In genomic region chr20:38434770-38435554, GRCh38 we compare ENCODE assay signal across 8 cellular contexts. TPM values are rescaled to one million over a fixed set of nuclear protein-coding genes. Genes with fewer than 3 reads are reported as not detected.
DNase-seq lines count a peak whose midpoint lies in the region; ATAC-seq and TF ChIP-seq lines count a peak whose summit lies in the region.

SNHG17 (minus strand) TSS chr20:38435328.

- peak within 1 kb of the TSS; percentile 91 for H3K27ac Mint-ChIP-seq in activated CD4-positive, alpha-beta T cell treated with anti-CD3 and anti-CD28 coated beads, Interleukin-2, amount 10 ng/mL, durations not matched to agents 7 days and 5 days

- peak; percentile 76 for DNase-seq in AG04449 (ENCODE audit: low read depth, low spot score)
- DNase-seq in NCI-H526 treated with DMSO at 0.1 percent for 48 hours (lab: John Stamatoyannopoulos, UW) = peak; percentile 79
- DNase-seq in activated CD4-positive, alpha-beta T cell treated with anti-CD3 and anti-CD28 coated beads, Interleukin-2, amount 10 ng/mL, durations not matched to agents 7 days and 5 days = peak; percentile 90
- peak; percentile 10 for DNase-seq in cortex of kidney (lab: John Stamatoyannopoulos, UW)
- peak; percentile 90 for DNase-seq in left lobe of liver (ENCODE audit: low spot score)
- peak; percentile 91 for DNase-seq in stimulated activated CD4-positive, alpha-beta T cell treated with anti-CD3 and anti-CD28 coated beads, Interleukin-2, amount 100 ng/mL, for 24 hours

- no peaks in the 10 kb centered on the region for H3K9me3 Mint-ChIP-seq in activated CD4-positive, alpha-beta T cell treated with anti-CD3 and anti-CD28 coated beads, Interleukin-2, amount 10 ng/mL, durations not matched to agents 7 days and 5 days

- H3K4me1 Mint-ChIP-seq in activated CD4-positive, alpha-beta T cell treated with anti-CD3 and anti-CD28 coated beads, Interleukin-2, amount 10 ng/mL, durations not matched to agents 7 days and 5 days = peaks cover 39% of the 10 kb centered on the region

- CTCF ChIA-PET in AG04449 (lab: Yijun Ruan, JAX) = interaction anchor here (0.7 to 10.8 kb wide), 17 partner anchors 10 to 495 kb away, joined by 3 to 268 read pairs (median 6); partner anchors contain the start of gene RALGAPB
- CTCF ChIA-PET in activated CD4-positive, alpha-beta T cell treated with anti-CD3 and anti-CD28 coated beads, Interleukin-2, amount 10 ng/mL, durations not matched to agents 7 days and 5 days (lab: Charles Lee) = interaction anchor here (0.6 to 4.5 kb wide), 17 partner anchors 8 to 401 kb away, joined by 3 to 88 read pairs (median 5); partner anchors contain the start of genes RALGAPB, RPRD1B and TTI1

- POLR2A ChIA-PET in AG04449 (lab: Yijun Ruan, JAX) = interaction anchor here (0.7 to 2.3 kb wide), 8 partner anchors 9 to 48 kb away, joined by 3 to 62 read pairs (median 6); partner anchors contain the start of gene RALGAPB
- POLR2A ChIA-PET in activated CD4-positive, alpha-beta T cell treated with anti-CD3 and anti-CD28 coated beads, Interleukin-2, amount 10 ng/mL, durations not matched to agents 7 days and 5 days (lab: Charles Lee) = interaction anchor here (0.6 to 2.1 kb wide), 5 partner anchors 9 to 65 kb away, joined by 3 to 23 read pairs (median 3); no protein-coding TSS in a partner anchor

- ATAC-seq in GM18868 (IDR thresholded peaks at IDR 0.05; ENCODE audit: unreplicated experiment) (peak; percentile 65), HG03442 (IDR thresholded peaks at IDR 0.05; ENCODE audit: unreplicated experiment) (peak; percentile 67), left lobe of liver (peak; percentile 97)

- H3K36me3 Mint-ChIP-seq in activated CD4-positive, alpha-beta T cell treated with anti-CD3 and anti-CD28 coated beads, Interleukin-2, amount 10 ng/mL, durations not matched to agents 7 days and 5 days (ENCODE audit: low read depth) = peaks cover 45% of the 10 kb centered on the region

- H3K4me3 ChIP-seq in AG04449 (ENCODE audit: low read depth, low read length) = peak within 1 kb of the TSS; percentile 92

- H3K27me3 Mint-ChIP-seq in activated CD4-positive, alpha-beta T cell treated with anti-CD3 and anti-CD28 coated beads, Interleukin-2, amount 10 ng/mL, durations not matched to agents 7 days and 5 days = peaks cover 9% of the 10 kb centered on the region

- H3K4me3 Mint-ChIP-seq in activated CD4-positive, alpha-beta T cell treated with anti-CD3 and anti-CD28 coated beads, Interleukin-2, amount 10 ng/mL, durations not matched to agents 7 days and 5 days = peak within 1 kb of the TSS; percentile 82

- peak; percentile 99 for TF ChIP-seq CTCF in AG04449 (IDR thresholded peaks at IDR 0.05; ENCODE audit: insufficient read depth, low read length, missing control alignments)

RNA-seq across cellular contexts. Expression of gene SNHG17, which starts in this region (rescaled TPM):
- total RNA-seq in activated CD4-positive, alpha-beta T cell treated with anti-CD3 and anti-CD28 coated beads, Interleukin-2, amount 10 ng/mL, durations not matched to agents 7 days and 5 days = 10 to 100 TPM; 40.7 to 40.8 TPM
- 8.4 TPM for total RNA-seq in left lobe of liver

Comparison
In these comparisons a context has a peak if more than half of its experiments do, and no peak if none do; other contexts are left out.
1. Peak in every context shown above with its lines: DNase-seq, ATAC-seq and H3K4me3 ChIP-seq.
2. DNase-seq: peak in every context shown above with its lines; median percentile 91 in stimulated activated CD4-positive, alpha-beta T cell treated with anti-CD3 and anti-CD28 coated beads, Interleukin-2, amount 100 ng/mL, for 24 hours; 90 in activated CD4-positive, alpha-beta T cell treated with anti-CD3 and anti-CD28 coated beads, Interleukin-2, amount 10 ng/mL, durations not matched to agents 7 days and 5 days; 90 in left lobe of liver; 79 in NCI-H526 treated with DMSO at 0.1 percent for 48 hours; 76 in AG04449; 10 in cortex of kidney.